Comparison of ENCODE assay signal across 1 cellular context in genomic region chr1:150638430-150638829, GRCh38.
TF ChIP-seq lines count a peak whose summit lies in the region.
"Not testable (repeated sequence)": the region's sequence is repeated elsewhere in the genome, so short reads cannot be mapped to it uniquely, and the experiment has no call there.

No MANE protein-coding gene starts in this region.

TF ChIP-seq in HepG2, 621 proteins besides CTCF, POLR2A, EP300 and RAD21 (continued from another document):
- TF ChIP-seq CEBPB (IDR thresholded peaks at IDR 0.05; ENCODE audit: borderline replicate concordance, low read depth, low read length), result peak; percentile 80
- TF ChIP-seq ATF7 (IDR thresholded peaks at IDR 0.05), result 0 out of 2 replicates have a peak, but pooled peaks have one; percentile 11
- not testable (repeated sequence) for TF ChIP-seq ATF7 (CRISPR knock-in tag; IDR thresholded peaks at IDR 0.05)
TF ChIP-seq in HepG2: peak in this region for 3; not testable (repeated sequence) for 618.
